19 cellular contexts compared by ENCODE assay signal in genomic region chr17:5978496-5978895, GRCh38.
"Had no signal": no experiment of that assay in that cellular context is flagged by ENCODE, and none has a peak within 500 bp of the region (broad histone marks: within the 10 kb centered on the region; RNA-seq: fewer than 3 reads in every experiment).

No MANE protein-coding gene starts in this region.

- H3K36me3 ChIP-seq: esophagus squamous epithelium, gastrocnemius medialis, heart right ventricle, left lung, lower lobe of right lung had no signal

- H3K9me3 ChIP-seq: gastrocnemius medialis had no signal

- H3K4me3 ChIP-seq: coronary artery, dorsolateral prefrontal cortex, esophagus squamous epithelium, gastrocnemius medialis, heart right ventricle, left lung, lower lobe of right lung had no signal

- H3K4me1 ChIP-seq: esophagus squamous epithelium, gastrocnemius medialis, heart right ventricle, left lung, lower lobe of right lung had no signal

- H3K27ac ChIP-seq: coronary artery, dorsolateral prefrontal cortex, esophagus squamous epithelium, gastrocnemius medialis, heart right ventricle, left lung, lower lobe of right lung had no signal

- DNase-seq: dermis blood vessel endothelial cell; dorsolateral prefrontal cortex; effector CD4-positive, alpha-beta T cell; effector memory CD4-positive, alpha-beta T cell; esophagus squamous epithelium; foreskin fibroblast; foreskin melanocyte; gastrocnemius medialis; glutamatergic neuron; head of caudate nucleus; heart right ventricle; hippocampal formation; left cardiac atrium; left lung; left ventricle myocardium superior; lower lobe of right lung; mesenchymal stem cell; midbrain had no signal

- H3K27me3 ChIP-seq: gastrocnemius medialis had no signal
